20 cellular contexts compared by ENCODE assay signal in genomic region chr7:1946025-1946424, GRCh38.
"Had no signal": no experiment of that assay in that cellular context is flagged by ENCODE, and none has a peak within 500 bp of the region (broad histone marks: within the 10 kb centered on the region; RNA-seq: fewer than 3 reads in every experiment).

No MANE protein-coding gene starts in this region.

- ATAC-seq: activated naive CD8-positive, alpha-beta T cell treated with anti-CD3 and anti-CD28 coated beads, Interleukin-2, amount 50 U/mL, for 24 hours; heart left ventricle had no signal

- H3K36me3 ChIP-seq: brain microvascular endothelial cell, heart left ventricle, WERI-Rb-1 had no signal

- H3K27me3 ChIP-seq: brain microvascular endothelial cell, heart left ventricle, testis had no signal

- H3K9me3 ChIP-seq: heart left ventricle, testis had no signal

- H3K4me3 ChIP-seq: coronary artery, heart left ventricle, testis had no signal

- FAIRE-seq: frontal cortex had no signal

- H3K27ac ChIP-seq: brain microvascular endothelial cell, coronary artery, heart left ventricle, testis, WERI-Rb-1 had no signal

- DNase-seq: activated CD4-positive, alpha-beta T cell treated with anti-CD3 and anti-CD28 coated beads for 1 hour; activated CD8-positive, alpha-beta memory T cell treated with anti-CD3 and anti-CD28 coated beads for 24 hours; activated CD8-positive, alpha-beta memory T cell treated with anti-CD3 and anti-CD28 coated beads, Interleukin-2, amount 50 U/mL, for 48 hours; activated effector memory CD4-positive, alpha-beta T cell treated with Interleukin-2 at 50 U/mL for 16 hours; activated naive CD4-positive, alpha-beta T cell treated with anti-CD3 and anti-CD28 coated beads, Interleukin-2, amount 10 ng/mL, durations not matched to agents 7 days and 5 days; activated naive CD8-positive, alpha-beta T cell treated with anti-CD3 and anti-CD28 coated beads, Interleukin-2, amount 50 U/mL, for 24 hours; activated T-cell treated with anti-CD3 and anti-CD28 coated beads, Interleukin-2, amount 50 U/mL, for 48 hours; anterior cingulate cortex; brain microvascular endothelial cell; effector CD4-positive, alpha-beta T cell; nucleus accumbens; retina; stimulated activated CD4-positive, alpha-beta T cell treated with anti-CD3 and anti-CD28 coated beads, Interleukin-4, amount 100 ng/mL, for 1 hour; SW 1271; T-helper 2 cell; testis; WERI-Rb-1 had no signal
